ENCODE assay signal across 8 cellular contexts in the genomic region with DNA sequence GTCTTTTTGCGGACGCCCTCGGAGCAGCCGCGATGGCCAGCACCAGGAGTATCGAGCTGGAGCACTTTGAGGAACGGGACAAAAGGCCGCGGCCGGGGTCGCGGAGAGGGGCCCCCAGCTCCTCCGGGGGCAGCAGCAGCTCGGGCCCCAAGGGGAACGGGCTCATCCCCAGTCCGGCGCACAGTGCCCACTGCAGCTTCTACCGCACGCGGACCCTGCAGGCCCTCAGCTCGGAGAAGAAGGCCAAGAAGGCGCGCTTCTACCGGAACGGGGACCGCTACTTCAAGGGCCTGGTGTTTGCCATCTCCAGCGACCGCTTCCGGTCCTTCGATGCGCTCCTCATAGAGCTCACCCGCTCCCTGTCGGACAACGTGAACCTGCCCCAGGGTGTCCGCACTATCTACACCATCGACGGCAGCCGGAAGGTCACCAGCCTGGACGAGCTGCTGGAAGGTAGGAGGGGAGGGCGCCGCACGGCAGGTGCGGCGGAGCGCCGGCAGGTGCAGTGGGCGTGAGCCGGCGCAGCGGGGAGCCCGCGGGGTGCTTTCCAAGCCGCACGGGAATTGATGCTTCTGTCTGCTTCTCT. TPM values are rescaled to one million over a fixed set of nuclear protein-coding genes. Genes with fewer than 3 reads are reported as not detected.
DNase-seq lines count a peak whose midpoint lies in the region; ATAC-seq and TF ChIP-seq lines count a peak whose summit lies in the region.

No MANE protein-coding gene starts in this region.

- H3K4me1 ChIP-seq in cardiac muscle cell (ENCODE audit: low read depth) (peaks cover 7% of the 10 kb centered on the region), parathyroid adenoma (peaks cover 3% of the 10 kb centered on the region)

- DNase-seq in D341Med (ENCODE audit: low spot score): peak; percentile 37
- peak; percentile 88 for DNase-seq in NCI-H146 (lab: John Stamatoyannopoulos, UW)
- DNase-seq in cardiac muscle cell (ENCODE audit: low read depth in 1 of 2, low spot score in 1 of 2): peak; percentile 29 to 49
- DNase-seq in medulla oblongata (ENCODE audit: extremely low spot score): no peak
- no peak for DNase-seq in activated effector memory CD4-positive, alpha-beta T cell treated with anti-CD3 and anti-CD28 coated beads, Interleukin-2, amount 50 U/mL, for 16 hours

- H3K27ac Mint-ChIP-seq in activated naive CD8-positive, alpha-beta T cell: no peak overlapping the region

- H3K27me3 ChIP-seq in cardiac muscle cell: peaks cover 73% of the 10 kb centered on the region
- no peaks in the 10 kb centered on the region for H3K27me3 ChIP-seq in parathyroid adenoma (ENCODE audit: control insufficient read depth, insufficient read depth, low read length)

- no peak overlapping the region for H3K9ac ChIP-seq in parathyroid adenoma

- H3K27ac ChIP-seq in cardiac muscle cell (no peak overlapping the region), parathyroid adenoma (peak overlapping the region; percentile 80)

- H3K4me3 ChIP-seq in cardiac muscle cell (peak overlapping the region; percentile 55), parathyroid adenoma (ENCODE audit: low read depth, low read length) (peak overlapping the region; percentile 64)

- peak; percentile 43 for ATAC-seq in GM21515 (IDR thresholded peaks at IDR 0.05; ENCODE audit: unreplicated experiment)

- H3K27me3 Mint-ChIP-seq in activated naive CD8-positive, alpha-beta T cell: peaks cover 36% of the 10 kb centered on the region

- H3K4me3 Mint-ChIP-seq in activated naive CD8-positive, alpha-beta T cell: peak overlapping the region; percentile 80

- H3K9me3 Mint-ChIP-seq in activated naive CD8-positive, alpha-beta T cell (ENCODE audit: low read depth): peaks cover 6% of the 10 kb centered on the region

- peak overlapping the region; percentile 94 for H2AFZ ChIP-seq in parathyroid adenoma

- TF ChIP-seq CTCF in cardiac muscle cell (IDR thresholded peaks at IDR 0.05; ENCODE audit: low read depth, low read length): no peak
- no peak for TF ChIP-seq CTCF in parathyroid adenoma (IDR thresholded peaks at IDR 0.05)

- H3K4me1 Mint-ChIP-seq in activated naive CD8-positive, alpha-beta T cell (ENCODE audit: low read depth): peaks cover 2% of the 10 kb centered on the region

- H3K4me2 ChIP-seq in parathyroid adenoma (ENCODE audit: low read length): peak overlapping the region; percentile 82

- H3K79me2 ChIP-seq in parathyroid adenoma: no peaks in the 10 kb centered on the region

- H3K9me3 ChIP-seq in cardiac muscle cell (ENCODE audit: low read depth): no peaks in the 10 kb centered on the region
- no peaks in the 10 kb centered on the region for H3K9me3 ChIP-seq in parathyroid adenoma (ENCODE audit: control insufficient read depth, low read length)

- H3K36me3 Mint-ChIP-seq in activated naive CD8-positive, alpha-beta T cell: no peaks in the 10 kb centered on the region

- H3K36me3 ChIP-seq in cardiac muscle cell (no peaks in the 10 kb centered on the region), parathyroid adenoma (ENCODE audit: control insufficient read depth, insufficient read depth, low read length) (no peaks in the 10 kb centered on the region)

RNA-seq across cellular contexts. Expression of a gene that starts 0.8 kb away (rescaled TPM):
- total RNA-seq in cardiac muscle cell: 4.8 and 5.7 TPM in 2 replicates
- polyA plus RNA-seq in cardiac muscle cell: 3.2 and 4.3 TPM in 2 replicates

Comparison
In these comparisons a context has a peak if more than half of its experiments do, and no peak if none do; other contexts are left out.
1. DNase-seq: peak in D341Med (single experiment), NCI-H146 (single experiment) and cardiac muscle cell (2 of 2); none in medulla oblongata (single experiment) and activated effector memory CD4-positive, alpha-beta T cell treated with anti-CD3 and anti-CD28 coated beads, Interleukin-2, amount 50 U/mL, for 16 hours (single experiment).